In the genomic region with DNA sequence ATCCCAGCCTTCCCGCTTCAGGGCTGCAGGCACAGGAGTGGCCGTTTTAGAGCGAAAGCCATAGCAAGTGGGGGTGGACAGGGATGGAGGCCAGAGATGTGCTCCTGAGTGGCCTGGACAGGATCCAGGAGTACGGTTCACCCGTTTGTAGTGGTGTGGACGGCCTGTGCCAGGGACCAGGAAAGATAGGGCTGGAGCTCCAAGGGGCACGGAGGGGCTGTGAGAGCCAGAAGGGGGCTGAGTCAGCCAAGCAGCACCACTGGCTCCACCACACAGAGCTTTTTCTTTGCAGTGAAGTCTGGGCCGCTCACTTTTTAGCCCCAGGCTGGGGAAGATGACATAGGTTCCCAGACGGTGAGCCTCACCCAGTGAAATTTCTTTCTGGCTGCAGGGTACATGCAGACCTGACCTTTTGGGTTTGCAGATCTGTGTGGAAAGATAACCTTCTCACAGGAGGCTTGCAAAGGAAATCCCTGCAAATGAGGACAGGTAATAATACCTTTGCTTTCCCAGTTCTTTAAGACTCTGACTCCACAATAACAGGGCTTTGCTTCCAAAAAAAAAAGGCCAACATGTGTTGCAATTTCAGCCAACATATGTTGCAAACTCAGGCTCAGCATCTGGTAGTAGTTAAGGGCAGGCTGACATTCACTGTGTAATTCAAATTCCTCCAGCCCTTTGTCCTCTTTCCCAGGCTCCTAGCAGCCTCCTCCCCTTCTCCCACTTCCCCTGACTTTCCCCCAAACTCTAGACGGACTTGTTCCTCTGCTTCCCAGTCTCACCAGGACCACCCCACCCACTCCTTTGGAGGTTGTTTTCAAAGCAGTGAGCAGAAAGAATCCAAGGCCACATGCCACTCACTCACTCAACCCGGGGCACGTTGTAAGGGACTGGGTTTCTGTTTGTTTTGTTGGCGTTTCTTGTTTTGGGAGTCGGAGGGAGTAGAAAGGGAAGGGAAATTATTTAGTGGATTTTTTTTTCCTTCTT, we compare ENCODE assay signal across 1 cellular context.
TF ChIP-seq lines count a peak whose summit lies in the region.

No MANE protein-coding gene starts in this region.

TF ChIP-seq in HepG2, 621 proteins besides CTCF, POLR2A, EP300 and RAD21 (continued from another document and continues in another):
- TF ChIP-seq, protein P1, sequence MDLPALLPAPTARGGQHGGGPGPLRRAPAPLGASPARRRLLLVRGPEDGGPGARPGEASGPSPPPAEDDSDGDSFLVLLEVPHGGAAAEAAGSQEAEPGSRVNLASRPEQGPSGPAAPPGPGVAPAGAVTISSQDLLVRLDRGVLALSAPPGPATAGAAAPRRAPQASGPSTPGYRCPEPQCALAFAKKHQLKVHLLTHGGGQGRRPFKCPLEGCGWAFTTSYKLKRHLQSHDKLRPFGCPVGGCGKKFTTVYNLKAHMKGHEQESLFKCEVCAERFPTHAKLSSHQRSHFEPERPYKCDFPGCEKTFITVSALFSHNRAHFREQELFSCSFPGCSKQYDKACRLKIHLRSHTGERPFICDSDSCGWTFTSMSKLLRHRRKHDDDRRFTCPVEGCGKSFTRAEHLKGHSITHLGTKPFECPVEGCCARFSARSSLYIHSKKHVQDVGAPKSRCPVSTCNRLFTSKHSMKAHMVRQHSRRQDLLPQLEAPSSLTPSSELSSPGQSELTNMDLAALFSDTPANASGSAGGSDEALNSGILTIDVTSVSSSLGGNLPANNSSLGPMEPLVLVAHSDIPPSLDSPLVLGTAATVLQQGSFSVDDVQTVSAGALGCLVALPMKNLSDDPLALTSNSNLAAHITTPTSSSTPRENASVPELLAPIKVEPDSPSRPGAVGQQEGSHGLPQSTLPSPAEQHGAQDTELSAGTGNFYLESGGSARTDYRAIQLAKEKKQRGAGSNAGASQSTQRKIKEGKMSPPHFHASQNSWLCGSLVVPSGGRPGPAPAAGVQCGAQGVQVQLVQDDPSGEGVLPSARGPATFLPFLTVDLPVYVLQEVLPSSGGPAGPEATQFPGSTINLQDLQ (CRISPR knock-in tag; IDR thresholded peaks at IDR 0.05), result no peak
- TF ChIP-seq SNRNP70 (IDR thresholded peaks at IDR 0.05; ENCODE audit: low read depth, low read length), result no peak
- 0 out of 2 replicates have a peak, but pooled peaks have one; percentile 65 for TF ChIP-seq NRL (CRISPR knock-in tag; IDR thresholded peaks at IDR 0.05; ENCODE audit: borderline replicate concordance)
- TF ChIP-seq, protein P2, sequence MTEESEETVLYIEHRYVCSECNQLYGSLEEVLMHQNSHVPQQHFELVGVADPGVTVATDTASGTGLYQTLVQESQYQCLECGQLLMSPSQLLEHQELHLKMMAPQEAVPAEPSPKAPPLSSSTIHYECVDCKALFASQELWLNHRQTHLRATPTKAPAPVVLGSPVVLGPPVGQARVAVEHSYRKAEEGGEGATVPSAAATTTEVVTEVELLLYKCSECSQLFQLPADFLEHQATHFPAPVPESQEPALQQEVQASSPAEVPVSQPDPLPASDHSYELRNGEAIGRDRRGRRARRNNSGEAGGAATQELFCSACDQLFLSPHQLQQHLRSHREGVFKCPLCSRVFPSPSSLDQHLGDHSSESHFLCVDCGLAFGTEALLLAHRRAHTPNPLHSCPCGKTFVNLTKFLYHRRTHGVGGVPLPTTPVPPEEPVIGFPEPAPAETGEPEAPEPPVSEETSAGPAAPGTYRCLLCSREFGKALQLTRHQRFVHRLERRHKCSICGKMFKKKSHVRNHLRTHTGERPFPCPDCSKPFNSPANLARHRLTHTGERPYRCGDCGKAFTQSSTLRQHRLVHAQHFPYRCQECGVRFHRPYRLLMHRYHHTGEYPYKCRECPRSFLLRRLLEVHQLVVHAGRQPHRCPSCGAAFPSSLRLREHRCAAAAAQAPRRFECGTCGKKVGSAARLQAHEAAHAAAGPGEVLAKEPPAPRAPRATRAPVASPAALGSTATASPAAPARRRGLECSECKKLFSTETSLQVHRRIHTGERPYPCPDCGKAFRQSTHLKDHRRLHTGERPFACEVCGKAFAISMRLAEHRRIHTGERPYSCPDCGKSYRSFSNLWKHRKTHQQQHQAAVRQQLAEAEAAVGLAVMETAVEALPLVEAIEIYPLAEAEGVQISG (CRISPR knock-in tag; IDR thresholded peaks at IDR 0.05), result peak; percentile 45; the same call in 1 of the 2 replicates
- TF ChIP-seq, protein P3, sequence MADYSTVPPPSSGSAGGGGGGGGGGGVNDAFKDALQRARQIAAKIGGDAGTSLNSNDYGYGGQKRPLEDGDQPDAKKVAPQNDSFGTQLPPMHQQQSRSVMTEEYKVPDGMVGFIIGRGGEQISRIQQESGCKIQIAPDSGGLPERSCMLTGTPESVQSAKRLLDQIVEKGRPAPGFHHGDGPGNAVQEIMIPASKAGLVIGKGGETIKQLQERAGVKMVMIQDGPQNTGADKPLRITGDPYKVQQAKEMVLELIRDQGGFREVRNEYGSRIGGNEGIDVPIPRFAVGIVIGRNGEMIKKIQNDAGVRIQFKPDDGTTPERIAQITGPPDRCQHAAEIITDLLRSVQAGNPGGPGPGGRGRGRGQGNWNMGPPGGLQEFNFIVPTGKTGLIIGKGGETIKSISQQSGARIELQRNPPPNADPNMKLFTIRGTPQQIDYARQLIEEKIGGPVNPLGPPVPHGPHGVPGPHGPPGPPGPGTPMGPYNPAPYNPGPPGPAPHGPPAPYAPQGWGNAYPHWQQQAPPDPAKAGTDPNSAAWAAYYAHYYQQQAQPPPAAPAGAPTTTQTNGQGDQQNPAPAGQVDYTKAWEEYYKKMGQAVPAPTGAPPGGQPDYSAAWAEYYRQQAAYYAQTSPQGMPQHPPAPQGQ (CRISPR knock-in tag; IDR thresholded peaks at IDR 0.05; ENCODE audit: borderline replicate concordance), result 0 out of 2 replicates have a peak, but pooled peaks have one; percentile 46
- TF ChIP-seq ZNF296 (CRISPR knock-in tag; conservative IDR thresholded peaks at IDR 0.05), result no peak
- no peak for TF ChIP-seq ZNF652 (CRISPR knock-in tag; IDR thresholded peaks at IDR 0.05; ENCODE audit: borderline replicate concordance, low read depth)
- TF ChIP-seq, protein P4, sequence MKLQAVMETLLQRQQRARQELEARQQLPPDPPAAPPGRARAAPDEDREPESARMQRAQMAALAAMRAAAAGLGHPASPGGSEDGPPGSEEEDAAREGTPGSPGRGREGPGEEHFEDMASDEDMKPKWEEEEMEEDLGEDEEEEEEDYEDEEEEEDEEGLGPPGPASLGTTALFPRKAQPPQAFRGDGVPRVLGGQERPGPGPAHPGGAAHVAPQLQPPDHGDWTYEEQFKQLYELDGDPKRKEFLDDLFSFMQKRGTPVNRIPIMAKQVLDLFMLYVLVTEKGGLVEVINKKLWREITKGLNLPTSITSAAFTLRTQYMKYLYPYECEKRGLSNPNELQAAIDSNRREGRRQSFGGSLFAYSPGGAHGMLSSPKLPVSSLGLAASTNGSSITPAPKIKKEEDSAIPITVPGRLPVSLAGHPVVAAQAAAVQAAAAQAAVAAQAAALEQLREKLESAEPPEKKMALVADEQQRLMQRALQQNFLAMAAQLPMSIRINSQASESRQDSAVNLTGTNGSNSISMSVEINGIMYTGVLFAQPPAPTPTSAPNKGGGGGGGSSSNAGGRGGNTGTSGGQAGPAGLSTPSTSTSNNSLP (IDR thresholded peaks at IDR 0.05; ENCODE audit: low read depth, low read length), result no peak
- peak; percentile 83 for TF ChIP-seq SAP130 (CRISPR knock-in tag; IDR thresholded peaks at IDR 0.05; ENCODE audit: low read depth)
- TF ChIP-seq, protein P5, sequence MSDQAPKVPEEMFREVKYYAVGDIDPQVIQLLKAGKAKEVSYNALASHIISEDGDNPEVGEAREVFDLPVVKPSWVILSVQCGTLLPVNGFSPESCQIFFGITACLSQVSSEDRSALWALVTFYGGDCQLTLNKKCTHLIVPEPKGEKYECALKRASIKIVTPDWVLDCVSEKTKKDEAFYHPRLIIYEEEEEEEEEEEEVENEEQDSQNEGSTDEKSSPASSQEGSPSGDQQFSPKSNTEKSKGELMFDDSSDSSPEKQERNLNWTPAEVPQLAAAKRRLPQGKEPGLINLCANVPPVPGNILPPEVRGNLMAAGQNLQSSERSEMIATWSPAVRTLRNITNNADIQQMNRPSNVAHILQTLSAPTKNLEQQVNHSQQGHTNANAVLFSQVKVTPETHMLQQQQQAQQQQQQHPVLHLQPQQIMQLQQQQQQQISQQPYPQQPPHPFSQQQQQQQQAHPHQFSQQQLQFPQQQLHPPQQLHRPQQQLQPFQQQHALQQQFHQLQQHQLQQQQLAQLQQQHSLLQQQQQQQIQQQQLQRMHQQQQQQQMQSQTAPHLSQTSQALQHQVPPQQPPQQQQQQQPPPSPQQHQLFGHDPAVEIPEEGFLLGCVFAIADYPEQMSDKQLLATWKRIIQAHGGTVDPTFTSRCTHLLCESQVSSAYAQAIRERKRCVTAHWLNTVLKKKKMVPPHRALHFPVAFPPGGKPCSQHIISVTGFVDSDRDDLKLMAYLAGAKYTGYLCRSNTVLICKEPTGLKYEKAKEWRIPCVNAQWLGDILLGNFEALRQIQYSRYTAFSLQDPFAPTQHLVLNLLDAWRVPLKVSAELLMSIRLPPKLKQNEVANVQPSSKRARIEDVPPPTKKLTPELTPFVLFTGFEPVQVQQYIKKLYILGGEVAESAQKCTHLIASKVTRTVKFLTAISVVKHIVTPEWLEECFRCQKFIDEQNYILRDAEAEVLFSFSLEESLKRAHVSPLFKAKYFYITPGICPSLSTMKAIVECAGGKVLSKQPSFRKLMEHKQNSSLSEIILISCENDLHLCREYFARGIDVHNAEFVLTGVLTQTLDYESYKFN (CRISPR knock-in tag; conservative IDR thresholded peaks at IDR 0.05), result peak; percentile 79
- TF ChIP-seq, protein P6, sequence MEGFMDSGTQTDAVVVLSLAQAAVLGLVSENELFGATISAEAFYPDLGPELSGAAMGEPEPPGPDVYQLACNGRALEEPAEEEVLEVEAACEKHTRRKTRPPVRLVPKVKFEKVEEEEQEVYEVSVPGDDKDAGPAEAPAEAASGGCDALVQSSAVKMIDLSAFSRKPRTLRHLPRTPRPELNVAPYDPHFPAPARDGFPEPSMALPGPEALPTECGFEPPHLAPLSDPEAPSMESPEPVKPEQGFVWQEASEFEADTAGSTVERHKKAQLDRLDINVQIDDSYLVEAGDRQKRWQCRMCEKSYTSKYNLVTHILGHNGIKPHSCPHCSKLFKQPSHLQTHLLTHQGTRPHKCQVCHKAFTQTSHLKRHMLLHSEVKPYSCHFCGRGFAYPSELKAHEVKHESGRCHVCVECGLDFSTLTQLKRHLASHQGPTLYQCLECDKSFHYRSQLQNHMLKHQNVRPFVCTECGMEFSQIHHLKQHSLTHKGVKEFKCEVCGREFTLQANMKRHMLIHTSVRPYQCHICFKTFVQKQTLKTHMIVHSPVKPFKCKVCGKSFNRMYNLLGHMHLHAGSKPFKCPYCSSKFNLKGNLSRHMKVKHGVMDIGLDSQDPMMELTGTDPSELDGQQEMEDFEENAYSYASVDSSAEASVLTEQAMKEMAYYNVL (CRISPR knock-in tag; IDR thresholded peaks at IDR 0.05; ENCODE audit: borderline replicate concordance), result peak; percentile 41; the same call in 1 of the 2 replicates
- peak; percentile 53 for TF ChIP-seq ELF3 (CRISPR knock-in tag; IDR thresholded peaks at IDR 0.05)
- TF ChIP-seq, protein P7, sequence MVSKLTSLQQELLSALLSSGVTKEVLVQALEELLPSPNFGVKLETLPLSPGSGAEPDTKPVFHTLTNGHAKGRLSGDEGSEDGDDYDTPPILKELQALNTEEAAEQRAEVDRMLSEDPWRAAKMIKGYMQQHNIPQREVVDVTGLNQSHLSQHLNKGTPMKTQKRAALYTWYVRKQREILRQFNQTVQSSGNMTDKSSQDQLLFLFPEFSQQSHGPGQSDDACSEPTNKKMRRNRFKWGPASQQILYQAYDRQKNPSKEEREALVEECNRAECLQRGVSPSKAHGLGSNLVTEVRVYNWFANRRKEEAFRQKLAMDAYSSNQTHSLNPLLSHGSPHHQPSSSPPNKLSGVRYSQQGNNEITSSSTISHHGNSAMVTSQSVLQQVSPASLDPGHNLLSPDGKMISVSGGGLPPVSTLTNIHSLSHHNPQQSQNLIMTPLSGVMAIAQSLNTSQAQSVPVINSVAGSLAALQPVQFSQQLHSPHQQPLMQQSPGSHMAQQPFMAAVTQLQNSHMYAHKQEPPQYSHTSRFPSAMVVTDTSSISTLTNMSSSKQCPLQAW (CRISPR knock-in tag; IDR thresholded peaks at IDR 0.05), result peak; percentile 53
- TF ChIP-seq EED (CRISPR knock-in tag; IDR thresholded peaks at IDR 0.05), result no peak
- peak; percentile 63; the same call in 1 of the 2 replicates for TF ChIP-seq ZNF644 (CRISPR knock-in tag; IDR thresholded peaks at IDR 0.05; ENCODE audit: low read depth)
- TF ChIP-seq HDAC2 (CRISPR knock-in tag; IDR thresholded peaks at IDR 0.05), result peak; percentile 70
- TF ChIP-seq ZNF317 (CRISPR knock-in tag; IDR thresholded peaks at IDR 0.05), result 0 out of 2 replicates have a peak, but pooled peaks have one; percentile 21
- TF ChIP-seq FOXP1 (IDR thresholded peaks at IDR 0.05), result no peak
- peak; percentile 63 for TF ChIP-seq FOXP1 (CRISPR knock-in tag; IDR thresholded peaks at IDR 0.05)
- TF ChIP-seq, protein P8, sequence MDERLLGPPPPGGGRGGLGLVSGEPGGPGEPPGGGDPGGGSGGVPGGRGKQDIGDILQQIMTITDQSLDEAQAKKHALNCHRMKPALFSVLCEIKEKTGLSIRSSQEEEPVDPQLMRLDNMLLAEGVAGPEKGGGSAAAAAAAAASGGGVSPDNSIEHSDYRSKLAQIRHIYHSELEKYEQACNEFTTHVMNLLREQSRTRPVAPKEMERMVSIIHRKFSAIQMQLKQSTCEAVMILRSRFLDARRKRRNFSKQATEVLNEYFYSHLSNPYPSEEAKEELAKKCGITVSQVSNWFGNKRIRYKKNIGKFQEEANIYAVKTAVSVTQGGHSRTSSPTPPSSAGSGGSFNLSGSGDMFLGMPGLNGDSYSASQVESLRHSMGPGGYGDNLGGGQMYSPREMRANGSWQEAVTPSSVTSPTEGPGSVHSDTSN (CRISPR knock-in tag; IDR thresholded peaks at IDR 0.05), result peak; percentile 58
- 0 out of 2 replicates have a peak, but pooled peaks have one; percentile 56 for TF ChIP-seq ZSCAN29 (CRISPR knock-in tag; conservative IDR thresholded peaks at IDR 0.05)
- no peak; the same call in 1 of the 2 replicates for TF ChIP-seq FOXK1 (CRISPR knock-in tag; IDR thresholded peaks at IDR 0.05; ENCODE audit: borderline replicate concordance, low read depth)
- TF ChIP-seq FOXC1 (CRISPR knock-in tag; IDR thresholded peaks at IDR 0.05; ENCODE audit: borderline replicate concordance), result peak; percentile 64; the same call in 1 of the 2 replicates
- TF ChIP-seq, protein P9, sequence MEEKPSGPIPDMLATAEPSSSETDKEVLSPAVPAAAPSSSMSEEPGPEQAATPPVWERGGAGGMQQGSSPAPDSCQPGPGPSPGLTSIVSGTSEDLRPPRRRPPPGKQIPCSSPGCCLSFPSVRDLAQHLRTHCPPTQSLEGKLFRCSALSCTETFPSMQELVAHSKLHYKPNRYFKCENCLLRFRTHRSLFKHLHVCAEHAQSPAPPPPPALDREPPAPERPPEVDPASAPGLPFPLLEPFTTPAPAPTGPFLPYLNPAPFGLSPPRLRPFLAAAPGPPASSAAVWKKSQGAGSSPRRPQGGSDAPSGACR (CRISPR knock-in tag; IDR thresholded peaks at IDR 0.05), result 0 out of 2 replicates have a peak, but pooled peaks have one; percentile 63
- TF ChIP-seq, protein P10, sequence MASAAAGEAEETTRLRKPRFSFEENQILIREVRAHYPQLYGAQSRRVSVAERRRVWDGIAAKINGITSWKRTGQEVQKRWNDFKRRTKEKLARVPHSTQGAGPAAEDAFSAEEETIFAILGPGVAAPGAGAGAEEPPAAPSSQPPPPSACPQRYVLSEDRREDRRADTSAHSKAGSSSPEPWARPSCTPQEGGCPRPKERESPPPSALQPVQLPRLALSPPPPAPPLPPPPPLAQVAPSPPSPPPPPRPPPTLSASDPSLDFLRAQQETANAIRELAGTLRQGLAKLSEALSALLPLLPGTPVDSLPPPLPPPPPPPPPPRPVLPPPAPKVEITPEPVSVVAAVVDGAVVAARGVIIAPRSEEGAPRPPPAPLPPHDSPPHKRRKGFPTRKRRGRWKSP (CRISPR knock-in tag; IDR thresholded peaks at IDR 0.05), result 0 out of 2 replicates have a peak, but pooled peaks have one; percentile 50
- TF ChIP-seq ZNF768 (CRISPR knock-in tag; IDR thresholded peaks at IDR 0.05), result peak; percentile 28; the same call in 1 of the 2 replicates
- TF ChIP-seq CEBPB (IDR thresholded peaks at IDR 0.05; ENCODE audit: borderline replicate concordance, low read depth, low read length), result peak; percentile 93
- 0 out of 2 replicates have a peak, but pooled peaks have one; percentile 57 for TF ChIP-seq ZNF335 (CRISPR knock-in tag; IDR thresholded peaks at IDR 0.05)
- TF ChIP-seq SP4 (CRISPR knock-in tag; IDR thresholded peaks at IDR 0.05), result peak; percentile 52; the same call in 1 of the 2 replicates
- no peak for TF ChIP-seq U2AF1 (optimal IDR thresholded peaks at IDR 0.05; ENCODE audit: low read depth, low read length)
